ENCODE assay signal across 6 cellular contexts in genomic region chr16:30924797-30925645, GRCh38.
DNase-seq lines count a peak whose midpoint lies in the region; ATAC-seq and TF ChIP-seq lines count a peak whose summit lies in the region.

No MANE protein-coding gene starts in this region.

- H3K36me3 ChIP-seq in KOPT-K1 (ENCODE audit: insufficient read depth, low read length): peaks cover 40% of the 10 kb centered on the region

- no peaks in the 10 kb centered on the region for H3K9me3 ChIP-seq in KOPT-K1 (ENCODE audit: insufficient read depth, low read length, poor library complexity, severe bottlenecking)

- H3K36me3 Mint-ChIP-seq in central memory CD8-positive, alpha-beta T cell (ENCODE audit: insufficient read depth): peaks cover 1% of the 10 kb centered on the region

- peak overlapping the region; percentile 46 for H3K27ac Mint-ChIP-seq in central memory CD8-positive, alpha-beta T cell (ENCODE audit: low read depth)

- peaks cover 21% of the 10 kb centered on the region for H3K4me1 Mint-ChIP-seq in central memory CD8-positive, alpha-beta T cell

- H3K4me3 Mint-ChIP-seq in central memory CD8-positive, alpha-beta T cell: peak overlapping the region; percentile 72

- no peak for TF ChIP-seq POLR2A in GM18505 (IDR thresholded peaks at IDR 0.05; ENCODE audit: borderline replicate concordance, extremely low read depth, insufficient read depth, insufficient read length)

- TF ChIP-seq CTCF in retinal pigment epithelial cell (conservative IDR thresholded peaks at IDR 0.05; ENCODE audit: low read depth, low read length) (no peak), GM13976 (IDR thresholded peaks at IDR 0.05; ENCODE audit: borderline replicate concordance, control extremely low read depth, extremely low read depth, insufficient read depth, missing control alignments) (no peak)

- H3K4me3 ChIP-seq in retinal pigment epithelial cell (ENCODE audit: low read length): peak overlapping the region; percentile 80

- H3K27me3 Mint-ChIP-seq in central memory CD8-positive, alpha-beta T cell: no peaks in the 10 kb centered on the region

- peak overlapping the region; percentile 92 for H3K27ac ChIP-seq in KOPT-K1 (ENCODE audit: low read depth, low read length, poor library complexity, severe bottlenecking)

- no peak for DNase-seq in central memory CD8-positive, alpha-beta T cell (ENCODE audit: low spot score in 2 of 2)
- DNase-seq in retinal pigment epithelial cell (ENCODE audit: low read depth): no peak
- DNase-seq in NCI-H1092 (lab: John Stamatoyannopoulos, UW): no peak
- no peak for DNase-seq in GM13976 (ENCODE audit: low spot score)

- ATAC-seq in central memory CD8-positive, alpha-beta T cell (replicated peaks; ENCODE audit: extremely low read depth, poor library complexity, severe bottlenecking): no peak
- no peak for ATAC-seq in GM18505 (IDR thresholded peaks at IDR 0.05; ENCODE audit: unreplicated experiment)

- in situ Hi-C loops in GM13976 (cut with MboI; ENCODE audit: low sequenced_read_pairs, unreplicated experiment): no loop called here

- H3K9me3 Mint-ChIP-seq in central memory CD8-positive, alpha-beta T cell: no peaks in the 10 kb centered on the region
